ENCODE assay signal across 10 cellular contexts in the genomic region with DNA sequence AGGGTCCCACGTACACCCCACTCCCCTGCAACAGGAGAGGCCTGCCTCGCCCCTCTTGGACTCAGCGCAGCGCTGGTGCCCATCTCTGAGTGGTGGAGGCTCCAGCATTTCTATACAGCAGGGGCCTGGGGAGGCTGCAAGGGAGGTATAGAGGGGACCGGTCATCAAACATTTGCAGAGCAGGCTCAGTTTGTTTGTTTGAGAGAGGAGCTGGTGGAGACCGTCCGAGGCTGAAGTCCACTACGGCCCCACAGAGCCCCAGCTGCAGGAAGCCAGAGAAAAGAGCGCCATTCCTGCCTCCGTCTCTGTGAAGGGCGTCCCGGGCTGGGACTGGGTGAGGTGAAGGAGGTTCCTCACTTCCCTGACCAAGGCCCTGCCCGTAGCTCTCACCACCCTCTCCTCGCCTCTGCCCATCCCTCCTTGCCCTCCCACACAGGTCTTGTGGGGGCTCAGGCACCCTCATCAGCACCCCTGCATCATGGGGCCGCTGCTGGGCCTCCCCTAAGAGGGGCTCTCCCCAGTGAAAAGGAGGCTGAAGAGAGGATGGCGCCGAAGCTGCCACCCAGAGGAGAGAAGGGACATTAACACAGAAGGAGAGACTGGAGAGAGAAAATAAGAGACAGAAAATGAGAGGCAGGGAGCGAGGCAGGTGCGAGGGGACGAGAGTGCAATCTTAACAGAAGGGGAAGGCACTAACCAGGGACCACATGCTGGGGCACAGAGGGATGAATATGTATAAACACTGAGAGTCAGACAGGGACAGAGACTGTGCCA. TPM values are rescaled to one million over a fixed set of nuclear protein-coding genes. Genes with fewer than 3 reads are reported as not detected.
DNase-seq lines count a peak whose midpoint lies in the region; ATAC-seq, FAIRE-seq and TF ChIP-seq lines count a peak whose summit lies in the region.
"Had no signal": no experiment of that assay in that cellular context is flagged by ENCODE, and none has a peak within 500 bp of the region (broad histone marks: within the 10 kb centered on the region; RNA-seq: fewer than 3 reads in every experiment).

No MANE protein-coding gene starts in this region.

- TF ChIP-seq POLR2A in transverse colon (IDR thresholded peaks at IDR 0.05), result no peak

- peaks cover 2% of the 10 kb centered on the region for H3K27me3 Mint-ChIP-seq in astrocyte (ENCODE audit: low read depth, unreplicated experiment)
- no peaks in the 10 kb centered on the region for H3K27me3 Mint-ChIP-seq in activated CD4-positive, alpha-beta T cell treated with anti-CD3 and anti-CD28 coated beads for 36 hours

- H3K4ac ChIP-seq in mesendoderm (ENCODE audit: low read depth, low read length), result no peak overlapping the region

- FAIRE-seq in D721Med (lab: Jason Lieb, UNC) (no peak), astrocyte (lab: Jason Lieb, UNC) (no peak)

- H3K18ac ChIP-seq in mesendoderm (ENCODE audit: low read length), result no peak overlapping the region

- no peak overlapping the region for H3K4me3 ChIP-seq in Jurkat, Clone E6-1 (ENCODE audit: low read length)
- no peak overlapping the region for H3K4me3 ChIP-seq in astrocyte (ENCODE audit: insufficient read depth, low read depth, low read length)
- H3K4me3 ChIP-seq in mesendoderm (ENCODE audit: low read length), result no peak overlapping the region
- no peak overlapping the region for H3K4me3 ChIP-seq in transverse colon

- H3K4me3 Mint-ChIP-seq in astrocyte (ENCODE audit: unreplicated experiment), result peak overlapping the region; percentile 24
- no peak overlapping the region for H3K4me3 Mint-ChIP-seq in activated CD4-positive, alpha-beta T cell treated with anti-CD3 and anti-CD28 coated beads for 36 hours

- H3K56ac ChIP-seq in mesendoderm (ENCODE audit: low read length), result no peak overlapping the region

- DNase-seq in D721Med (ENCODE audit: insufficient read length, low spot score) (no peak), astrocyte (ENCODE audit: low read depth) (no peak), mesendoderm (peak; percentile 17), transverse colon (no peak), NOMO-1 (lab: John Stamatoyannopoulos, UW; ENCODE audit: unreplicated experiment in 2 of 2) (no peak), amygdala (lab: John Stamatoyannopoulos, UW) (no peak)
- DNase-seq in Jurkat, Clone E6-1 (ENCODE audit: low read depth, low spot score), result peak; percentile 52
- DNase-seq in activated CD4-positive, alpha-beta T cell treated with anti-CD3 and anti-CD28 coated beads for 36 hours, result no peak
- DNase-seq: activated effector memory CD4-positive, alpha-beta T cell treated with anti-CD3 and anti-CD28 coated beads, Interleukin-2, amount 50 U/mL, for 16 hours; kidney glomerular epithelial cell had no signal

- peaks cover 4% of the 10 kb centered on the region for H3K4me1 Mint-ChIP-seq in astrocyte (ENCODE audit: low read depth, unreplicated experiment)
- H3K4me1 Mint-ChIP-seq in activated CD4-positive, alpha-beta T cell treated with anti-CD3 and anti-CD28 coated beads for 36 hours, result no peaks in the 10 kb centered on the region

- H3K4me2 ChIP-seq in astrocyte (ENCODE audit: low read length), result no peak overlapping the region
- H3K4me2 ChIP-seq in mesendoderm (ENCODE audit: low read length), result no peak overlapping the region

- H3K79me2 ChIP-seq in astrocyte (ENCODE audit: insufficient read depth, low read length) (no peaks in the 10 kb centered on the region), mesendoderm (ENCODE audit: control insufficient read depth, insufficient read depth, low read length) (no peaks in the 10 kb centered on the region)

- H4K5ac ChIP-seq in mesendoderm (ENCODE audit: low read length), result no peak overlapping the region

- no peaks in the 10 kb centered on the region for H4K20me1 ChIP-seq in astrocyte (ENCODE audit: insufficient read depth, low read length)

- no peak overlapping the region for H2BK15ac ChIP-seq in mesendoderm (replicated peaks; ENCODE audit: low read depth)

- peaks cover 7% of the 10 kb centered on the region for H3K36me3 Mint-ChIP-seq in astrocyte (ENCODE audit: low read depth, unreplicated experiment)
- H3K36me3 Mint-ChIP-seq in activated CD4-positive, alpha-beta T cell treated with anti-CD3 and anti-CD28 coated beads for 36 hours (ENCODE audit: low read depth), result peaks cover 3% of the 10 kb centered on the region

- no peak overlapping the region for H2BK120ac ChIP-seq in mesendoderm (ENCODE audit: low read depth, low read length)

- H2BK5ac ChIP-seq in mesendoderm (ENCODE audit: low read length), result no peak overlapping the region

- no peak overlapping the region for H2AFZ ChIP-seq in astrocyte (ENCODE audit: low read depth, low read length)

- in situ Hi-C loops in transverse colon (cut with MboI; ENCODE audit: low pct_ligation_motif_present in 1 of 4, low pct_unique_long_range_greater_than_20kb in 1 of 4, low sequenced_read_pairs in 3 of 4), result no loop called here

- WGBS in mesendoderm (ENCODE audit: extremely low coverage, insufficient coverage, low lambda C conversion rate), result no CpG with 5 or more reads among the region's 20 CpGs
- 79 to 85% methylated on average over 3 to 20 of the region's 20 CpGs for WGBS in transverse colon (ENCODE audit: low coverage in 1 of 2), 2 donors

- H3K23ac ChIP-seq in mesendoderm (ENCODE audit: low read length), result no peak overlapping the region

- POLR2A ChIA-PET in activated CD4-positive, alpha-beta T cell treated with anti-CD3 and anti-CD28 coated beads for 36 hours (lab: Charles Lee), result no interaction called here

- no peak for ATAC-seq in activated CD4-positive, alpha-beta T cell treated with anti-CD3 and anti-CD28 coated beads for 36 hours

- intact Hi-C loops in activated CD4-positive, alpha-beta T cell treated with anti-CD3 and anti-CD28 coated beads for 36 hours (cut with DNase I, micrococcal nuclease), result no loop called here
- intact Hi-C loops in transverse colon (cut with DNase I; ENCODE audit: low total_unique reads), result no loop called here

- H3K27ac Mint-ChIP-seq in astrocyte (ENCODE audit: unreplicated experiment), result no peak overlapping the region
- H3K27ac Mint-ChIP-seq in activated CD4-positive, alpha-beta T cell treated with anti-CD3 and anti-CD28 coated beads for 36 hours, result no peak overlapping the region

- TF ChIP-seq EP300 in transverse colon (IDR thresholded peaks at IDR 0.05; ENCODE audit: low read depth), result no peak

- CTCF ChIA-PET in activated CD4-positive, alpha-beta T cell treated with anti-CD3 and anti-CD28 coated beads for 36 hours (lab: Charles Lee), result no interaction called here

- peak; percentile 25 for TF ChIP-seq CTCF in D721Med (IDR thresholded peaks at IDR 0.05; ENCODE audit: insufficient read depth, missing control alignments)
- no peak for TF ChIP-seq CTCF in astrocyte (IDR thresholded peaks at IDR 0.05; ENCODE audit: insufficient read depth, low read depth, low read length)
- TF ChIP-seq CTCF in transverse colon (IDR thresholded peaks at IDR 0.05), result no peak

- no peak overlapping the region for H3K27ac ChIP-seq in astrocyte (ENCODE audit: low read depth, low read length)
- no peak overlapping the region for H3K27ac ChIP-seq in mesendoderm (ENCODE audit: low read depth, low read length)
- no peak overlapping the region for H3K27ac ChIP-seq in transverse colon

- H3K4me1 ChIP-seq in astrocyte (ENCODE audit: insufficient read depth, low read length), result no peaks in the 10 kb centered on the region
- H3K4me1 ChIP-seq in mesendoderm (ENCODE audit: control insufficient read depth, low read depth, low read length), result no peaks in the 10 kb centered on the region
- H3K4me1 ChIP-seq in transverse colon, result no peaks in the 10 kb centered on the region

- H3K27me3 ChIP-seq in astrocyte (ENCODE audit: insufficient read depth, low read length) (no peaks in the 10 kb centered on the region), mesendoderm (ENCODE audit: insufficient read depth, low read length, poor library complexity) (no peaks in the 10 kb centered on the region), transverse colon (no peaks in the 10 kb centered on the region)

- no peaks in the 10 kb centered on the region for H3K79me1 ChIP-seq in mesendoderm (ENCODE audit: low read length)

- H3K9me3 ChIP-seq in astrocyte (ENCODE audit: insufficient read depth, low read depth, low read length), result no peaks in the 10 kb centered on the region
- H3K9me3 ChIP-seq in transverse colon, result no peaks in the 10 kb centered on the region

- H4K8ac ChIP-seq in mesendoderm (ENCODE audit: low read depth, low read length), result no peak overlapping the region

- H2AK5ac ChIP-seq in mesendoderm (ENCODE audit: low read length), result no peak overlapping the region

- H3K36me3 ChIP-seq in astrocyte (ENCODE audit: insufficient read depth, low read length) (no peaks in the 10 kb centered on the region), mesendoderm (ENCODE audit: control insufficient read depth, insufficient read depth, low read length) (peaks cover 6% of the 10 kb centered on the region), transverse colon (no peaks in the 10 kb centered on the region)

- H3K9ac ChIP-seq in astrocyte (ENCODE audit: low read length), result no peak overlapping the region
- H3K9ac ChIP-seq in mesendoderm (ENCODE audit: low read length), result no peak overlapping the region

- no peaks in the 10 kb centered on the region for H3K9me3 Mint-ChIP-seq in astrocyte (ENCODE audit: unreplicated experiment)
- H3K9me3 Mint-ChIP-seq in activated CD4-positive, alpha-beta T cell treated with anti-CD3 and anti-CD28 coated beads for 36 hours (ENCODE audit: low read depth), result no peaks in the 10 kb centered on the region

RNA-seq across cellular contexts. Expression of gene RPUSD4, which starts 24.6 kb away (rescaled TPM):
- 41.0 TPM for polyA plus RNA-seq in Jurkat, Clone E6-1 (2012; ENCODE audit: insufficient read depth, insufficient read length)
- 19.6 and 21.6 TPM in 2 replicates for total RNA-seq in astrocyte
- 28.2 TPM for polyA plus RNA-seq in mesendoderm (2013, experiment 1 of 2)
- polyA plus RNA-seq in mesendoderm (2013, experiment 2 of 2), result 28.0 TPM
- 10 to 100 TPM; 31.0 to 33.9 TPM for total RNA-seq in activated CD4-positive, alpha-beta T cell treated with anti-CD3 and anti-CD28 coated beads for 36 hours
- 10 to 100 TPM; 11.1 to 20.3 (median 12.6) TPM for total RNA-seq in transverse colon

RNA-seq across cellular contexts. Expression of gene FAM118B, which starts 24.7 kb away (rescaled TPM):
- polyA plus RNA-seq in Jurkat, Clone E6-1 (2012; ENCODE audit: insufficient read depth, insufficient read length), result 26.5 TPM
- total RNA-seq in astrocyte (27.6 and 28.3 TPM in 2 replicates), transverse colon (10 to 100 TPM; 13.7 to 54.5 (median 47.3) TPM)
- polyA plus RNA-seq in mesendoderm (2013, experiment 1 of 2), result 27.5 TPM
- 28.3 TPM for polyA plus RNA-seq in mesendoderm (2013, experiment 2 of 2)
- total RNA-seq in activated CD4-positive, alpha-beta T cell treated with anti-CD3 and anti-CD28 coated beads for 36 hours, result 1 to 10 TPM; 8.9 to 9.0 TPM

Comparison
In these comparisons a context has a peak if more than half of its experiments do, and no peak if none do; other contexts are left out.
1. DNase-seq: peak in Jurkat, Clone E6-1 (single experiment) and mesendoderm (single experiment); none in D721Med (single experiment), astrocyte (single experiment), activated CD4-positive, alpha-beta T cell treated with anti-CD3 and anti-CD28 coated beads for 36 hours (single experiment), transverse colon (single experiment), NOMO-1 (0 of 2) and amygdala (0 of 56).